In genomic region chr12:68489273-68489672, GRCh38 we compare ENCODE assay signal across 8 cellular contexts.
"Had no signal": no experiment of that assay in that cellular context is flagged by ENCODE, and none has a peak within 500 bp of the region (broad histone marks: within the 10 kb centered on the region; RNA-seq: fewer than 3 reads in every experiment).

No MANE protein-coding gene starts in this region.

- FAIRE-seq: HepG2, HTR-8/SVneo, K562 had no signal

- H3K4me3 Mint-ChIP-seq: IgD-negative memory B cell had no signal

- H3K36me3 Mint-ChIP-seq: IgD-negative memory B cell had no signal

- ATAC-seq: HepG2, K562 had no signal

- DNase-seq: IMR-90, KBM-7, KG1 had no signal

- H3K27ac ChIP-seq: HL-60 had no signal

- H3K4me3 ChIP-seq: K562 had no signal
